Comparison of ENCODE assay signal across 9 cellular contexts in genomic region chr11:128422576-128423370, GRCh38.
A peak's percentile ranks its signal among the peaks of the same experiment; 100 is the strongest.
DNase-seq lines count a peak whose midpoint lies in the region; ATAC-seq and TF ChIP-seq lines count a peak whose summit lies in the region.
"Had no signal": no experiment of that assay in that cellular context is flagged by ENCODE, and none has a peak within 500 bp of the region (broad histone marks: within the 10 kb centered on the region; RNA-seq: fewer than 3 reads in every experiment).

No MANE protein-coding gene starts in this region.

- peak overlapping the region; percentile 78 for H3K27ac Mint-ChIP-seq in T-helper 2 cell treated with Interferon-gamma antibody and Interleukin-4, amounts not matched to agents 5 μg/mL and 100 μg/mL, for 36 hours
- peak overlapping the region; percentile 94 for H3K27ac Mint-ChIP-seq in activated naive CD8-positive, alpha-beta T cell treated with anti-CD3 and anti-CD28 coated beads, Interleukin-2, amount 50 U/mL, for 24 hours

- H3K4me3 Mint-ChIP-seq in T-helper 2 cell treated with Interferon-gamma antibody and Interleukin-4, amounts not matched to agents 5 μg/mL and 100 μg/mL, for 36 hours = peak overlapping the region; percentile 35
- peak overlapping the region; percentile 72 for H3K4me3 Mint-ChIP-seq in activated naive CD8-positive, alpha-beta T cell treated with anti-CD3 and anti-CD28 coated beads, Interleukin-2, amount 50 U/mL, for 24 hours

- CTCF ChIA-PET in RWPE1 (lab: Yijun Ruan, JAX) = no interaction called here

- ATAC-seq in HG02798 (IDR thresholded peaks at IDR 0.05; ENCODE audit: poor library complexity, unreplicated experiment) = peak; percentile 52
- peak; percentile 97 for ATAC-seq in activated naive CD8-positive, alpha-beta T cell treated with anti-CD3 and anti-CD28 coated beads, Interleukin-2, amount 50 U/mL, for 24 hours

- peaks cover 22% of the 10 kb centered on the region for H3K4me1 Mint-ChIP-seq in T-helper 2 cell treated with Interferon-gamma antibody and Interleukin-4, amounts not matched to agents 5 μg/mL and 100 μg/mL, for 36 hours (ENCODE audit: low read depth)
- H3K4me1 Mint-ChIP-seq in activated naive CD8-positive, alpha-beta T cell treated with anti-CD3 and anti-CD28 coated beads, Interleukin-2, amount 50 U/mL, for 24 hours = peaks cover 76% of the 10 kb centered on the region

- no peak overlapping the region for H3K27ac ChIP-seq in RWPE1
- H3K27ac ChIP-seq: suprapubic skin had no signal

- no peaks in the 10 kb centered on the region for H3K36me3 Mint-ChIP-seq in T-helper 2 cell treated with Interferon-gamma antibody and Interleukin-4, amounts not matched to agents 5 μg/mL and 100 μg/mL, for 36 hours (ENCODE audit: low read depth)
- H3K36me3 Mint-ChIP-seq in activated naive CD8-positive, alpha-beta T cell treated with anti-CD3 and anti-CD28 coated beads, Interleukin-2, amount 50 U/mL, for 24 hours (ENCODE audit: low read depth) = peaks cover 3% of the 10 kb centered on the region

- TF ChIP-seq CTCF in RWPE1 (conservative IDR thresholded peaks at IDR 0.05; ENCODE audit: low read depth) = no peak

- peak; percentile 89 for DNase-seq in T-helper 2 cell treated with Interferon-gamma antibody and Interleukin-4, amounts not matched to agents 5 μg/mL and 100 μg/mL, for 36 hours (ENCODE audit: low spot score)
- peak; percentile 96 for DNase-seq in activated naive CD8-positive, alpha-beta T cell treated with anti-CD3 and anti-CD28 coated beads, Interleukin-2, amount 50 U/mL, for 24 hours
- DNase-seq in stimulated activated CD4-positive, alpha-beta T cell treated with anti-CD3 and anti-CD28 coated beads, Interleukin-1b, Interleukin-23, amount 100 ng/mL, for 24 hours (ENCODE audit: low read depth in 4 of 4, low spot score in 1 of 4) = peak; percentile 74 to 93 (median 81)
- DNase-seq in SIG-M5 treated with dmso at 0.1 percent for 504 hours (lab: John Stamatoyannopoulos, UW; ENCODE audit: unreplicated experiment) = no peak
- no peak for DNase-seq in SW 1271 (lab: John Stamatoyannopoulos, UW)
- no peak for DNase-seq in RWPE1 (ENCODE audit: low spot score)
- no peak for DNase-seq in OCI-M2 (lab: John Stamatoyannopoulos, UW; ENCODE audit: unreplicated experiment)

- H3K27me3 Mint-ChIP-seq in T-helper 2 cell treated with Interferon-gamma antibody and Interleukin-4, amounts not matched to agents 5 μg/mL and 100 μg/mL, for 36 hours (ENCODE audit: low read depth) = no peaks in the 10 kb centered on the region
- H3K27me3 Mint-ChIP-seq in activated naive CD8-positive, alpha-beta T cell treated with anti-CD3 and anti-CD28 coated beads, Interleukin-2, amount 50 U/mL, for 24 hours = peaks cover 3% of the 10 kb centered on the region

- H3K9me3 Mint-ChIP-seq in T-helper 2 cell treated with Interferon-gamma antibody and Interleukin-4, amounts not matched to agents 5 μg/mL and 100 μg/mL, for 36 hours = no peaks in the 10 kb centered on the region
- no peaks in the 10 kb centered on the region for H3K9me3 Mint-ChIP-seq in activated naive CD8-positive, alpha-beta T cell treated with anti-CD3 and anti-CD28 coated beads, Interleukin-2, amount 50 U/mL, for 24 hours

- POLR2A ChIA-PET in RWPE1 (lab: Yijun Ruan, JAX; ENCODE audit: low non-redundant PET) = no interaction called here

Comparison
In these comparisons a context has a peak if more than half of its experiments do, and no peak if none do; other contexts are left out.
1. DNase-seq: peak in T-helper 2 cell treated with Interferon-gamma antibody and Interleukin-4, amounts not matched to agents 5 μg/mL and 100 μg/mL, for 36 hours (single experiment), activated naive CD8-positive, alpha-beta T cell treated with anti-CD3 and anti-CD28 coated beads, Interleukin-2, amount 50 U/mL, for 24 hours (single experiment) and stimulated activated CD4-positive, alpha-beta T cell treated with anti-CD3 and anti-CD28 coated beads, Interleukin-1b, Interleukin-23, amount 100 ng/mL, for 24 hours (4 of 4); none in SIG-M5 treated with dmso at 0.1 percent for 504 hours (single experiment), SW 1271 (0 of 2), RWPE1 (single experiment) and OCI-M2 (single experiment).